In genomic region chr2:69300650-69301049, GRCh38 we compare ENCODE assay signal across 19 cellular contexts.
"Had no signal": no experiment of that assay in that cellular context is flagged by ENCODE, and none has a peak within 500 bp of the region (broad histone marks: within the 10 kb centered on the region; RNA-seq: fewer than 3 reads in every experiment).

No MANE protein-coding gene starts in this region.

- H3K4me3 Mint-ChIP-seq: activated CD4-positive, alpha-beta T cell treated with anti-CD3 and anti-CD28 coated beads for 36 hours; activated CD8-positive, alpha-beta T cell treated with anti-CD3 and anti-CD28 coated beads for 36 hours; naive thymus-derived CD8-positive, alpha-beta T cell; stimulated activated memory B cell treated with anti-CD40 and anti-IgM and Interleukin-4, amounts not matched to agents 10 μg/mL and 1 μg/mL and 100 μg/mL, for 72 hours had no signal

- DNase-seq: activated CD4-positive, alpha-beta T cell treated with anti-CD3 and anti-CD28 coated beads for 36 hours; activated CD8-positive, alpha-beta memory T cell treated with anti-CD3 and anti-CD28 coated beads, Interleukin-2, amount 50 U/mL, for 4 hours; activated CD8-positive, alpha-beta T cell treated with anti-CD3 and anti-CD28 coated beads for 36 hours; activated naive CD4-positive, alpha-beta T cell treated with Interleukin-2 at 50 U/mL for 16 hours; caudate nucleus; effector CD8-positive, alpha-beta T cell; left cardiac atrium; mammary epithelial cell; naive thymus-derived CD8-positive, alpha-beta T cell; posterior cingulate gyrus; stimulated activated CD4-positive, alpha-beta T cell treated with anti-CD3 and anti-CD28 coated beads, Interleukin-1b, Interleukin-23, amount 100 ng/mL, for 48 hours; WERI-Rb-1 had no signal

- H3K4me3 ChIP-seq: coronary artery, right atrium auricular region, smooth muscle cell, tibial nerve had no signal

- H3K9me3 ChIP-seq: neutrophil had no signal

- H3K27ac ChIP-seq: coronary artery, epithelial cell of prostate, neutrophil, right atrium auricular region, tibial nerve, WERI-Rb-1 had no signal

- H3K27ac Mint-ChIP-seq: activated CD4-positive, alpha-beta T cell treated with anti-CD3 and anti-CD28 coated beads for 36 hours; activated CD8-positive, alpha-beta T cell treated with anti-CD3 and anti-CD28 coated beads for 36 hours; naive thymus-derived CD8-positive, alpha-beta T cell; stimulated activated memory B cell treated with anti-CD40 and anti-IgM and Interleukin-4, amounts not matched to agents 10 μg/mL and 1 μg/mL and 100 μg/mL, for 72 hours had no signal

- H3K4me2 ChIP-seq: smooth muscle cell had no signal

- H3K27me3 ChIP-seq: right atrium auricular region, tibial nerve had no signal

- H3K9me3 Mint-ChIP-seq: activated CD8-positive, alpha-beta T cell treated with anti-CD3 and anti-CD28 coated beads for 36 hours had no signal

- ATAC-seq: activated CD4-positive, alpha-beta T cell treated with anti-CD3 and anti-CD28 coated beads for 36 hours; activated CD8-positive, alpha-beta T cell treated with anti-CD3 and anti-CD28 coated beads for 36 hours; naive thymus-derived CD8-positive, alpha-beta T cell; stimulated activated memory B cell treated with anti-CD40 and anti-IgM and Interleukin-4, amounts not matched to agents 10 μg/mL and 1 μg/mL and 100 μg/mL, for 72 hours had no signal

- H3K36me3 ChIP-seq: neutrophil, right atrium auricular region, tibial nerve, WERI-Rb-1 had no signal

- H3K4me1 Mint-ChIP-seq: activated CD4-positive, alpha-beta T cell treated with anti-CD3 and anti-CD28 coated beads for 36 hours; stimulated activated memory B cell treated with anti-CD40 and anti-IgM and Interleukin-4, amounts not matched to agents 10 μg/mL and 1 μg/mL and 100 μg/mL, for 72 hours had no signal
